11 cellular contexts compared by ENCODE assay signal in the genomic region with DNA sequence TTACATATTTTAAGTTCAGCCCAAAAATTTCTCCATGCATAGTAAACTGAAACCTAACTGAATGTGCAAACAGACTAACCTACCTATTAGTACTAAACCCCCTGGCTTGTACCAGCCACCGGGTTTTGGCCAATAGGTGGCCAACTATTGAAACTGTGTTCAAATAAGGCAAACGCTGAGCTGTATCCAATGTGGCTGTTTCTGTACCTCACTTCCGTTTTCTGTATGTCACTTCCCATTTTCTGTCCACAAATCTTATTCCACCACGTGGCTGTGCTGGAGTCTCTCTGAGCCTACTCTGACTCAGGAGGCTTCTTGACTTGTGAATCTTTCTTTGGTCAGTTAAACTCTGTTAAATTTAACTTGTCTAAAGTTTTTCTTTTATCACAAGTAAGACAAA. TPM values are rescaled to one million over a fixed set of nuclear protein-coding genes. Genes with fewer than 3 reads are reported as not detected.
DNase-seq lines count a peak whose midpoint lies in the region; ATAC-seq and FAIRE-seq lines count a peak whose summit lies in the region.
"Had no signal": no experiment of that assay in that cellular context is flagged by ENCODE, and none has a peak within 500 bp of the region (broad histone marks: within the 10 kb centered on the region; RNA-seq: fewer than 3 reads in every experiment).

No MANE protein-coding gene starts in this region.

- H3K36me3 Mint-ChIP-seq in activated naive CD4-positive, alpha-beta T cell treated with anti-CD3 and anti-CD28 coated beads for 36 hours (ENCODE audit: low read depth): no peaks in the 10 kb centered on the region
- H3K36me3 Mint-ChIP-seq in stimulated activated memory B cell treated with anti-CD40 and anti-IgM and Interleukin-4, amounts not matched to agents 10 μg/mL and 1 μg/mL and 100 μg/mL, for 72 hours: peaks cover 13% of the 10 kb centered on the region

- peak; percentile 13 for DNase-seq in activated naive CD4-positive, alpha-beta T cell treated with anti-CD3 and anti-CD28 coated beads for 36 hours
- DNase-seq in activated naive CD4-positive, alpha-beta T cell treated with Interleukin-2 at 50 U/mL for 16 hours: no peak
- DNase-seq in KBM-7 (peak; percentile 86), SIG-M5 (lab: John Stamatoyannopoulos, UW) (peak; percentile 17), mesenteric fat pad (ENCODE audit: low spot score) (no peak), frontal cortex (ENCODE audit: low spot score in 2 of 2) (no peak)
- DNase-seq: activated CD8-positive, alpha-beta memory T cell treated with anti-CD3 and anti-CD28 coated beads, Interleukin-2, amount 50 U/mL, for 48 hours; posterior cingulate gyrus; uterus had no signal

- intact Hi-C loops in activated naive CD4-positive, alpha-beta T cell treated with anti-CD3 and anti-CD28 coated beads for 36 hours (cut with micrococcal nuclease): no loop called here

- H3K4me1 Mint-ChIP-seq in activated naive CD4-positive, alpha-beta T cell treated with anti-CD3 and anti-CD28 coated beads for 36 hours (ENCODE audit: low read depth): peaks cover 4% of the 10 kb centered on the region
- H3K4me1 Mint-ChIP-seq in stimulated activated memory B cell treated with anti-CD40 and anti-IgM and Interleukin-4, amounts not matched to agents 10 μg/mL and 1 μg/mL and 100 μg/mL, for 72 hours: peaks cover 6% of the 10 kb centered on the region

- CTCF ChIA-PET in activated naive CD4-positive, alpha-beta T cell treated with anti-CD3 and anti-CD28 coated beads for 36 hours (lab: Charles Lee): interaction anchor here (0.8 to 1.3 kb wide), 5 partner anchors 12 to 177 kb away, joined by 3 to 7 read pairs (median 3); no protein-coding TSS in a partner anchor

- in situ Hi-C loops in KBM-7 (cut with MboI; ENCODE audit: low pct_unique_long_range_greater_than_20kb, low sequenced_read_pairs): no loop called here

- ATAC-seq in stimulated activated memory B cell treated with anti-CD40 and anti-IgM and Interleukin-4, amounts not matched to agents 10 μg/mL and 1 μg/mL and 100 μg/mL, for 72 hours: peak; percentile 58
- no peak for ATAC-seq in HG02610 (IDR thresholded peaks at IDR 0.05; ENCODE audit: unreplicated experiment)

- H3K27ac Mint-ChIP-seq in activated naive CD4-positive, alpha-beta T cell treated with anti-CD3 and anti-CD28 coated beads for 36 hours: no peak overlapping the region
- no peak overlapping the region for H3K27ac Mint-ChIP-seq in stimulated activated memory B cell treated with anti-CD40 and anti-IgM and Interleukin-4, amounts not matched to agents 10 μg/mL and 1 μg/mL and 100 μg/mL, for 72 hours

- no peaks in the 10 kb centered on the region for H3K9me3 Mint-ChIP-seq in activated naive CD4-positive, alpha-beta T cell treated with anti-CD3 and anti-CD28 coated beads for 36 hours
- H3K9me3 Mint-ChIP-seq in stimulated activated memory B cell treated with anti-CD40 and anti-IgM and Interleukin-4, amounts not matched to agents 10 μg/mL and 1 μg/mL and 100 μg/mL, for 72 hours: peaks cover 14% of the 10 kb centered on the region

- H3K4me3 Mint-ChIP-seq in activated naive CD4-positive, alpha-beta T cell treated with anti-CD3 and anti-CD28 coated beads for 36 hours: no peak overlapping the region
- no peak overlapping the region for H3K4me3 Mint-ChIP-seq in stimulated activated memory B cell treated with anti-CD40 and anti-IgM and Interleukin-4, amounts not matched to agents 10 μg/mL and 1 μg/mL and 100 μg/mL, for 72 hours

- FAIRE-seq in frontal cortex (lab: Jason Lieb, UNC): no peak

- H3K27me3 Mint-ChIP-seq in activated naive CD4-positive, alpha-beta T cell treated with anti-CD3 and anti-CD28 coated beads for 36 hours (ENCODE audit: low read depth): no peaks in the 10 kb centered on the region
- peaks cover 8% of the 10 kb centered on the region for H3K27me3 Mint-ChIP-seq in stimulated activated memory B cell treated with anti-CD40 and anti-IgM and Interleukin-4, amounts not matched to agents 10 μg/mL and 1 μg/mL and 100 μg/mL, for 72 hours

RNA-seq across cellular contexts. Expression of a gene that starts 6.0 kb away (rescaled TPM):
- total RNA-seq in activated naive CD4-positive, alpha-beta T cell treated with anti-CD3 and anti-CD28 coated beads for 36 hours: 10 to 100 TPM; 17.4 to 17.7 TPM
- 17.9 TPM for total RNA-seq in mesenteric fat pad
- 45.7 TPM for total RNA-seq in frontal cortex

Comparison
In these comparisons a context has a peak if more than half of its experiments do, and no peak if none do; other contexts are left out.
1. DNase-seq: peak in activated naive CD4-positive, alpha-beta T cell treated with anti-CD3 and anti-CD28 coated beads for 36 hours (single experiment), KBM-7 (single experiment) and SIG-M5 (single experiment); none in activated naive CD4-positive, alpha-beta T cell treated with Interleukin-2 at 50 U/mL for 16 hours (single experiment), mesenteric fat pad (single experiment) and frontal cortex (0 of 2).